ENCODE assay signal across 9 cellular contexts in the genomic region with DNA sequence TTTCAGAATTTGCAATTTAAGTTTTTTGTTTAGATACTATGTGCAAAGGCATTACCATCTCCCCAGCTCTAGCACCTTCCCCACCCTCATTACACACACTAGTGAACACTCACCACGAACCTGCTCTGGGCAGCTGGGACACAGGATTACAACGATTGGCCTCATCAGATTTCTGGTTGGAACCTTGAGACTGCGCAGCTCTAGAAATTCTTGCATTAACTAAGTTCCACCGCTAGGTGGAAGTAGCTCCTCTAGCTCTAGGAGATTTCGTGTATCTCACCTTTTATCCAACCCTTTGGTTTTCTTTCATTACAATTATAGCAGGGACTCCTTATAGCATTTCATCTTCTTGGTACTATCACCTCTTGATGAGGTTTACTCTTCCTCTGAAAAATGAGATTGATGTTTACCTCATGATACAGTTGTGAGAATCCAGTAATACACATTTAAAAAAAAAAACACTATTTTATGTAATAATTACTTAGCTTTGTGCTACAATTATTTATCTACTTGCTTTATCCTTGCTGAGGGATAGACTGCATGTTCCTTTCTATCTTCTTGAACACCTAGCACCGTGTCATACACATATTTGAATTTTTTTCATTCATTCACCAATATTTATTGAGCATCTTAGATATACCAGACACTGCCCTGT. TPM values are rescaled to one million over a fixed set of nuclear protein-coding genes. Genes with fewer than 3 reads are reported as not detected.
DNase-seq lines count a peak whose midpoint lies in the region; ATAC-seq and TF ChIP-seq lines count a peak whose summit lies in the region.
"Had no signal": no experiment of that assay in that cellular context is flagged by ENCODE, and none has a peak within 500 bp of the region (broad histone marks: within the 10 kb centered on the region; RNA-seq: fewer than 3 reads in every experiment).

No MANE protein-coding gene starts in this region.

- DNase-seq in DMS79 treated with DMSO at 0.1 percent for 48 hours (lab: John Stamatoyannopoulos, UW) (peak; percentile 13), DMS79 (lab: John Stamatoyannopoulos, UW) (no peak), NCI-H446 treated with DMSO at 0.1 percent for 48 hours (lab: John Stamatoyannopoulos, UW) (peak; percentile 43), right cardiac atrium (no peak), smooth muscle cell (lab: John Stamatoyannopoulos, UW; ENCODE audit: unreplicated experiment) (no peak)
- DNase-seq in activated naive CD8-positive, alpha-beta T cell treated with anti-CD3 and anti-CD28 coated beads, Interleukin-2, amount 50 U/mL, for 24 hours: no peak

- H3K4me3 Mint-ChIP-seq in activated naive CD8-positive, alpha-beta T cell treated with anti-CD3 and anti-CD28 coated beads, Interleukin-2, amount 50 U/mL, for 24 hours: no peak overlapping the region

- no peaks in the 10 kb centered on the region for H4K20me1 ChIP-seq in smooth muscle cell (ENCODE audit: low read depth)
- H4K20me1 ChIP-seq: BLaER1 treated with 17β-estradiol and CSF1 and Interleukin-3, amounts not matched to agents 10 nM and 100 nM had no signal

- no peak overlapping the region for H3K9ac ChIP-seq in smooth muscle cell (ENCODE audit: low read depth)
- H3K9ac ChIP-seq: BLaER1 treated with 17β-estradiol and CSF1 and Interleukin-3, amounts not matched to agents 10 nM and 100 nM had no signal

- H3K36me3 ChIP-seq in smooth muscle cell (ENCODE audit: low read depth): no peaks in the 10 kb centered on the region
- H3K36me3 ChIP-seq: BLaER1 treated with 17β-estradiol and CSF1 and Interleukin-3, amounts not matched to agents 10 nM and 100 nM had no signal

- H3K4me3 ChIP-seq in right cardiac atrium (ENCODE audit: low read length) (no peak overlapping the region), smooth muscle cell (no peak overlapping the region)
- H3K4me3 ChIP-seq: BLaER1 treated with 17β-estradiol and CSF1 and Interleukin-3, amounts not matched to agents 10 nM and 100 nM had no signal

- TF ChIP-seq CTCF in smooth muscle cell (IDR thresholded peaks at IDR 0.05; ENCODE audit: borderline replicate concordance, insufficient read depth, poor library complexity, severe bottlenecking): peak; percentile 79

- no peaks in the 10 kb centered on the region for H3K4me1 ChIP-seq in right cardiac atrium (ENCODE audit: control insufficient read depth, insufficient read depth, low read length)
- no peaks in the 10 kb centered on the region for H3K4me1 ChIP-seq in smooth muscle cell (ENCODE audit: low read depth)
- H3K4me1 ChIP-seq: BLaER1 treated with 17β-estradiol and CSF1 and Interleukin-3, amounts not matched to agents 10 nM and 100 nM had no signal

- no peaks in the 10 kb centered on the region for H3K4me1 Mint-ChIP-seq in activated naive CD8-positive, alpha-beta T cell treated with anti-CD3 and anti-CD28 coated beads, Interleukin-2, amount 50 U/mL, for 24 hours

- peaks cover 5% of the 10 kb centered on the region for H3K27me3 Mint-ChIP-seq in activated naive CD8-positive, alpha-beta T cell treated with anti-CD3 and anti-CD28 coated beads, Interleukin-2, amount 50 U/mL, for 24 hours

- H3K79me2 ChIP-seq in smooth muscle cell (ENCODE audit: low read depth): peaks cover 14% of the 10 kb centered on the region

- no peak overlapping the region for H3K27ac Mint-ChIP-seq in activated naive CD8-positive, alpha-beta T cell treated with anti-CD3 and anti-CD28 coated beads, Interleukin-2, amount 50 U/mL, for 24 hours

- H3K9me3 ChIP-seq in right cardiac atrium (ENCODE audit: control insufficient read depth, low read length): no peaks in the 10 kb centered on the region
- H3K9me3 ChIP-seq in smooth muscle cell (replicated peaks; ENCODE audit: low read depth): no peaks in the 10 kb centered on the region
- H3K9me3 ChIP-seq: BLaER1 treated with 17β-estradiol and CSF1 and Interleukin-3, amounts not matched to agents 10 nM and 100 nM had no signal

- H3K27me3 ChIP-seq in right cardiac atrium (ENCODE audit: control insufficient read depth, insufficient read depth) (no peaks in the 10 kb centered on the region), smooth muscle cell (ENCODE audit: low read depth) (no peaks in the 10 kb centered on the region)
- H3K27me3 ChIP-seq: BLaER1 treated with 17β-estradiol and CSF1 and Interleukin-3, amounts not matched to agents 10 nM and 100 nM had no signal

- H3K27ac ChIP-seq in right cardiac atrium (ENCODE audit: low read length) (no peak overlapping the region), smooth muscle cell (ENCODE audit: low read depth) (no peak overlapping the region)
- H3K27ac ChIP-seq: BLaER1 treated with 17β-estradiol and CSF1 and Interleukin-3, amounts not matched to agents 10 nM and 100 nM had no signal

- intact Hi-C loops in right cardiac atrium (cut with DNase I): loop anchor here (2.0 to 10.0 kb wide), 5 partner anchors 122 to 412 kb away; no protein-coding TSS in a partner anchor

- H3F3A ChIP-seq in smooth muscle cell (ENCODE audit: low read depth): no peaks in the 10 kb centered on the region

- peak overlapping the region; percentile 8 for H2AFZ ChIP-seq in smooth muscle cell (ENCODE audit: low read depth)

- H3K36me3 Mint-ChIP-seq in activated naive CD8-positive, alpha-beta T cell treated with anti-CD3 and anti-CD28 coated beads, Interleukin-2, amount 50 U/mL, for 24 hours (ENCODE audit: low read depth): no peaks in the 10 kb centered on the region

- H3K4me2 ChIP-seq in smooth muscle cell: peak overlapping the region; percentile 32
- H3K4me2 ChIP-seq: BLaER1 treated with 17β-estradiol and CSF1 and Interleukin-3, amounts not matched to agents 10 nM and 100 nM had no signal

- ATAC-seq in GM21360 (IDR thresholded peaks at IDR 0.05; ENCODE audit: unreplicated experiment): peak; percentile 95
- ATAC-seq in HG03457 (IDR thresholded peaks at IDR 0.05; ENCODE audit: unreplicated experiment): peak; percentile 90
- peak; percentile 49 for ATAC-seq in activated naive CD8-positive, alpha-beta T cell treated with anti-CD3 and anti-CD28 coated beads, Interleukin-2, amount 50 U/mL, for 24 hours
- peak; percentile 76 to 85 for ATAC-seq in right cardiac atrium

- H3K9me3 Mint-ChIP-seq in activated naive CD8-positive, alpha-beta T cell treated with anti-CD3 and anti-CD28 coated beads, Interleukin-2, amount 50 U/mL, for 24 hours: no peaks in the 10 kb centered on the region

- 7% methylated on average over 6 of the region's 6 CpGs for WGBS in right cardiac atrium
- 4% methylated on average over 6 of the region's 6 CpGs for WGBS in smooth muscle cell (ENCODE audit: low lambda C conversion rate)

RNA-seq across cellular contexts. Expression of a gene that starts 28.7 kb away (rescaled TPM):
- total RNA-seq in right cardiac atrium (10 to 100 TPM; 26.8 to 30.8 (median 30.5) TPM), smooth muscle cell (658 and 786 TPM in 2 replicates)
- polyA plus RNA-seq in right cardiac atrium (20.3 TPM), smooth muscle cell (293 and 372 TPM in 2 replicates)

Comparison
In these comparisons a context has a peak if more than half of its experiments do, and no peak if none do; other contexts are left out.
1. DNase-seq: peak in DMS79 treated with DMSO at 0.1 percent for 48 hours (single experiment) and NCI-H446 treated with DMSO at 0.1 percent for 48 hours (single experiment); none in DMS79 (single experiment), activated naive CD8-positive, alpha-beta T cell treated with anti-CD3 and anti-CD28 coated beads, Interleukin-2, amount 50 U/mL, for 24 hours (single experiment), right cardiac atrium (0 of 3) and smooth muscle cell (single experiment).
2. RNA of a gene that starts 28.7 kb away (total RNA-seq): 658 to 786 TPM in smooth muscle cell; 26.8 to 30.8 TPM in right cardiac atrium; every median in the first group is over 10 times any median in the second.
3. Peak in every context shown above with its lines, with median percentiles within 50 percentile points of each other: ATAC-seq.